14 cellular contexts compared by ENCODE assay signal in genomic region chr6:80527552-80528052, GRCh38.
DNase-seq lines count a peak whose midpoint lies in the region; ATAC-seq and TF ChIP-seq lines count a peak whose summit lies in the region.
"Had no signal": no experiment of that assay in that cellular context is flagged by ENCODE, and none has a peak within 500 bp of the region (broad histone marks: within the 10 kb centered on the region; RNA-seq: fewer than 3 reads in every experiment).

No MANE protein-coding gene starts in this region.

- H3K36me3 Mint-ChIP-seq in activated naive CD8-positive, alpha-beta T cell treated with anti-CD3 and anti-CD28 coated beads for 36 hours, result no peaks in the 10 kb centered on the region
- H3K36me3 Mint-ChIP-seq: naive B cell had no signal

- no peaks in the 10 kb centered on the region for H3K9me3 ChIP-seq in upper lobe of right lung
- H3K9me3 ChIP-seq: esophagus squamous epithelium had no signal

- H3K27ac Mint-ChIP-seq in activated naive CD8-positive, alpha-beta T cell treated with anti-CD3 and anti-CD28 coated beads for 36 hours, result no peak overlapping the region
- H3K27ac Mint-ChIP-seq: activated CD4-positive, alpha-beta T cell treated with anti-CD3 and anti-CD28 coated beads, Interleukin-2, amount 10 ng/mL, durations not matched to agents 24 days and 14 days; naive B cell had no signal

- H3K9me3 Mint-ChIP-seq in activated naive CD8-positive, alpha-beta T cell treated with anti-CD3 and anti-CD28 coated beads for 36 hours, result no peaks in the 10 kb centered on the region
- H3K9me3 Mint-ChIP-seq: activated CD4-positive, alpha-beta T cell treated with anti-CD3 and anti-CD28 coated beads, Interleukin-2, amount 10 ng/mL, durations not matched to agents 24 days and 14 days; naive B cell had no signal

- intact Hi-C loops in upper lobe of right lung (cut with DNase I), result no loop called here

- peaks cover 33% of the 10 kb centered on the region for H3K27me3 Mint-ChIP-seq in activated naive CD8-positive, alpha-beta T cell treated with anti-CD3 and anti-CD28 coated beads for 36 hours
- H3K27me3 Mint-ChIP-seq: activated CD4-positive, alpha-beta T cell treated with anti-CD3 and anti-CD28 coated beads, Interleukin-2, amount 10 ng/mL, durations not matched to agents 24 days and 14 days had no signal

- ATAC-seq in upper lobe of right lung, result peak; percentile 92

- H3K36me3 ChIP-seq in upper lobe of right lung, result no peaks in the 10 kb centered on the region
- H3K36me3 ChIP-seq: esophagus squamous epithelium had no signal

- H3K27me3 ChIP-seq in upper lobe of right lung, result no peaks in the 10 kb centered on the region
- H3K27me3 ChIP-seq: esophagus squamous epithelium had no signal

- peaks cover 5% of the 10 kb centered on the region for H3K4me1 Mint-ChIP-seq in activated naive CD8-positive, alpha-beta T cell treated with anti-CD3 and anti-CD28 coated beads for 36 hours
- H3K4me1 Mint-ChIP-seq: naive B cell had no signal

- no peak overlapping the region for H3K4me3 Mint-ChIP-seq in activated naive CD8-positive, alpha-beta T cell treated with anti-CD3 and anti-CD28 coated beads for 36 hours
- H3K4me3 Mint-ChIP-seq: activated CD4-positive, alpha-beta T cell treated with anti-CD3 and anti-CD28 coated beads, Interleukin-2, amount 10 ng/mL, durations not matched to agents 24 days and 14 days; naive B cell had no signal

- H3K4me3 ChIP-seq in fibroblast of villous mesenchyme (ENCODE audit: low read depth, low read length) (no peak overlapping the region), upper lobe of right lung (no peak overlapping the region)
- H3K4me3 ChIP-seq: esophagus squamous epithelium, SK-N-MC had no signal

- no peak overlapping the region for H3K27ac ChIP-seq in upper lobe of right lung
- H3K27ac ChIP-seq: esophagus squamous epithelium, SK-N-MC had no signal

- TF ChIP-seq CTCF in fibroblast of villous mesenchyme (IDR thresholded peaks at IDR 0.05; ENCODE audit: insufficient read depth, low read depth, low read length) (no peak), upper lobe of right lung (IDR thresholded peaks at IDR 0.05) (no peak)

- H3K4me1 ChIP-seq in upper lobe of right lung, result no peaks in the 10 kb centered on the region

- DNase-seq in NCI-H187 treated with DMSO at 0.1 percent for 48 hours (lab: John Stamatoyannopoulos, UW), result peak; percentile 75
- DNase-seq in NCI-H187 (lab: John Stamatoyannopoulos, UW), result no peak
- peak; percentile 83 for DNase-seq in NCI-H510A treated with DMSO at 0.1 percent for 48 hours (lab: John Stamatoyannopoulos, UW)
- peak; percentile 89 for DNase-seq in fibroblast of villous mesenchyme (ENCODE audit: low read depth)
- no peak for DNase-seq in upper lobe of right lung
- no peak for DNase-seq in stimulated activated CD4-positive, alpha-beta T cell treated with anti-CD3 and anti-CD28 coated beads, Interleukin-15, amount 100 ng/mL, for 24 hours
- DNase-seq in activated naive CD8-positive, alpha-beta T cell treated with anti-CD3 and anti-CD28 coated beads for 36 hours, result no peak
- DNase-seq in NCI-H524 (lab: John Stamatoyannopoulos, UW), result no peak
- DNase-seq: activated CD4-positive, alpha-beta T cell treated with anti-CD3 and anti-CD28 coated beads, Interleukin-2, amount 10 ng/mL, durations not matched to agents 24 days and 14 days; activated gamma-delta T cell; esophagus squamous epithelium; naive B cell; stimulated activated naive CD4-positive, alpha-beta T cell had no signal

Comparison
In these comparisons a context has a peak if more than half of its experiments do, and no peak if none do; other contexts are left out.
1. DNase-seq: peak in NCI-H187 treated with DMSO at 0.1 percent for 48 hours (single experiment), NCI-H510A treated with DMSO at 0.1 percent for 48 hours (single experiment) and fibroblast of villous mesenchyme (single experiment); none in NCI-H187 (0 of 2), upper lobe of right lung (single experiment), stimulated activated CD4-positive, alpha-beta T cell treated with anti-CD3 and anti-CD28 coated beads, Interleukin-15, amount 100 ng/mL, for 24 hours (single experiment), activated naive CD8-positive, alpha-beta T cell treated with anti-CD3 and anti-CD28 coated beads for 36 hours (single experiment) and NCI-H524 (0 of 2).